In genomic region chr3:57064615-57065014, GRCh38 we compare ENCODE assay signal across 11 cellular contexts.
"Had no signal": no experiment of that assay in that cellular context is flagged by ENCODE, and none has a peak within 500 bp of the region (broad histone marks: within the 10 kb centered on the region; RNA-seq: fewer than 3 reads in every experiment).

No MANE protein-coding gene starts in this region.

- ATAC-seq: activated naive CD4-positive, alpha-beta T cell treated with anti-CD3 and anti-CD28 coated beads, Interleukin-2, amount 50 U/mL, for 72 hours; activated T-cell treated with anti-CD3 and anti-CD28 coated beads, Interleukin-2, amount 50 U/mL, for 4 hours; effector memory CD8-positive, alpha-beta T cell; stimulated activated naive CD8-positive, alpha-beta T cell treated with anti-CD3 and anti-CD28 coated beads, Interleukin-15, amount 100 ng/mL, for 72 hours had no signal

- DNase-seq: activated CD4-positive, alpha-beta memory T cell treated with anti-CD3 and anti-CD28 coated beads for 36 hours; activated CD4-positive, CD25-positive, alpha-beta regulatory T cell treated with anti-CD3 and anti-CD28 coated beads, Interleukin-2, amount 50 U/mL, for 72 hours; activated effector memory CD4-positive, alpha-beta T cell treated with anti-CD3 and anti-CD28 coated beads, Interleukin-2, amount 50 U/mL, for 16 hours; activated T-cell treated with anti-CD3 and anti-CD28 coated beads, Interleukin-2, amount 50 U/mL, for 4 hours; amygdala; brain microvascular endothelial cell; effector memory CD8-positive, alpha-beta T cell; retina; stimulated activated CD4-positive, alpha-beta T cell treated with anti-CD3 and anti-CD28 coated beads, Interleukin-4, amount 100 ng/mL, for 4 hours; stimulated activated naive CD8-positive, alpha-beta T cell treated with anti-CD3 and anti-CD28 coated beads, Interleukin-15, amount 100 ng/mL, for 72 hours had no signal
